ENCODE assay signal across 8 cellular contexts in the genomic region with DNA sequence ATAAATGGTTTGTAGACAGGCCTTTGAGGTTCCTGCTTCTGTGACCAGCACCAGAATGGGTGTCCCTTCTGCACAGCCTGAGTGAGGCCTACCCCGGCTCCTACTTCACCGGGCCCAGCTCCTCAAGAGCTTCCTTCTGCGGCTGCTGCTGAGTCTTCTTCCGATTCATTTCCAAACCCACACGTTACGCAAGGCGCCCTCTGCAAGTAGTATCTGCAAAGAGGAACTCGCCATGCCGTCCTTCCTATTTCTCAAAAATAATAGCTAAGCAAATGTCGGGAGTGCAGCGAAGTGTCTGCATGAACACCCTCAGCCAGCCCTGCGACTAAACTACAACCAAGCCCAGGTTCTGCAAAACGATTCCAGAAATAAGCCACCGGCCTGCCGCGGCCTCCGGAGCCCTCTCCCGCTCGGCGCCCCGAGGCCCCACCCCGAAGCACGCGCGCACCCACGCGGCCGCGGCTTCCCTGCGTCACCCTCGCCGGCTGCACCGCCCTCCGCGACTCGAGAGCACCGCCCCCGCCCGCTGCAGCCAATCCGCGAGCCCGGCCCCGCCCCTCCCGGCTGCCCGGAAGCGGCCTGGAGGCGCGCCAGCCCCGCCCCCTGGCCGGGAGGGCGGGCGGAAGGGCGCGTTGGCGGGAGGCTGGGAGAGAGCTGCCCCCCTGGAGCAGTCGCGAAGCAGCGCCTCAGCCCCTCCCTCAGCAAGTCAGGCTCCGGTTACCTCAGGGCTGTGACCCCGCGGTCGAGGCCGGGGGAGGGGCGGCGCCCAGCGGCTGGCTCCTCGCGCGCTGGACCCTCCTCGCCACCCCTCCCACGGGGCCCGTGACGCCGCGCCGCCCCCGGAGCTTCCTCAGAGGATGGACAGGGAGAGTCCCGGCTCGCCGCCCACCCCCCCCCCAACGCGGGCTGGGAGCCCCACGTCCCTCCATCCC. TPM values are rescaled to one million over a fixed set of nuclear protein-coding genes. Genes with fewer than 3 reads are reported as not detected.
DNase-seq lines count a peak whose midpoint lies in the region; ATAC-seq and TF ChIP-seq lines count a peak whose summit lies in the region.

No MANE protein-coding gene starts in this region.

- ATAC-seq in GM18502 (IDR thresholded peaks at IDR 0.05; ENCODE audit: poor library complexity, unreplicated experiment) (peak; percentile 55), HG02870 (IDR thresholded peaks at IDR 0.05; ENCODE audit: unreplicated experiment) (peak; percentile 47)

- H3K4me1 ChIP-seq in ascending aorta (peaks cover 28 to 54% of the 10 kb centered on the region in 2 donors), rectal smooth muscle tissue (ENCODE audit: control insufficient read depth, insufficient read depth, low read length) (peaks cover 50% of the 10 kb centered on the region), uterus (peaks cover 28 to 50% of the 10 kb centered on the region in 2 donors)

- H3K9me3 ChIP-seq in ascending aorta: no peaks in the 10 kb centered on the region
- H3K9me3 ChIP-seq in uterus: no peaks in the 10 kb centered on the region

- H3K27ac ChIP-seq in ascending aorta (peak overlapping the region; percentile 98 to 99), rectal smooth muscle tissue (ENCODE audit: low read depth, low read length) (peak overlapping the region; percentile 97), uterus (peak overlapping the region; percentile 99 to 100)

- peaks cover 6 to 7% of the 10 kb centered on the region in 2 donors for H3K36me3 ChIP-seq in ascending aorta
- no peaks in the 10 kb centered on the region for H3K36me3 ChIP-seq in rectal smooth muscle tissue (ENCODE audit: control insufficient read depth, insufficient read depth, low read length)
- no peaks in the 10 kb centered on the region for H3K36me3 ChIP-seq in uterus

- H3K27me3 ChIP-seq in ascending aorta (no peaks in the 10 kb centered on the region), rectal smooth muscle tissue (ENCODE audit: control insufficient read depth, insufficient read depth, low read length) (no peaks in the 10 kb centered on the region), uterus (no peaks in the 10 kb centered on the region)

- DNase-seq in NCI-H1930 (lab: John Stamatoyannopoulos, UW) (peak; percentile 85 to 94), T-helper 22 cell (ENCODE audit: low read depth) (peak; percentile 94), ascending aorta (ENCODE audit: low spot score in 2 of 2) (peak; percentile 74 to 98), hepatic stellate cell (ENCODE audit: low spot score) (peak; percentile 91), uterus (peak; percentile 94 to 96)

- intact Hi-C loops in ascending aorta (cut with DNase I) (loop anchor here (1.0 to 10.0 kb wide), 7 partner anchors 9 to 1272 kb away; a partner anchor contains a TSS), uterus (cut with DNase I; ENCODE audit: low total_unique reads) (no loop called here)

- H3K4me3 ChIP-seq in ascending aorta: peak overlapping the region; percentile 68 to 77
- H3K4me3 ChIP-seq in rectal smooth muscle tissue (ENCODE audit: low read length): peak overlapping the region; percentile 82
- peak overlapping the region; percentile 64 to 82 for H3K4me3 ChIP-seq in uterus

- TF ChIP-seq POLR2A in uterus (IDR thresholded peaks at IDR 0.05): peak; percentile 47 to 85

- peak overlapping the region; percentile 70 for H3K9ac ChIP-seq in rectal smooth muscle tissue (ENCODE audit: low read length)

- TF ChIP-seq CTCF in ascending aorta (IDR thresholded peaks at IDR 0.05) (no peak), uterus (IDR thresholded peaks at IDR 0.05) (peak in 1 of 4 experiments; percentile 16)

RNA-seq across cellular contexts. Expression of a gene that starts 8.3 kb away (rescaled TPM):
- total RNA-seq in ascending aorta: 4.9 TPM
- total RNA-seq in uterus: 10 to 100 TPM in 1 of 4 donors, 1 to 10 TPM in 3; 1.8 to 32.6 (median 7.8) TPM

RNA-seq across cellular contexts. Expression of a gene that starts 55.2 kb away (rescaled TPM):
- total RNA-seq in ascending aorta: 127 TPM
- 10 to 100 TPM; 13.2 to 77.5 (median 51.2) TPM for total RNA-seq in uterus

RNA-seq across cellular contexts. Expression of a gene that starts 56.3 kb away (rescaled TPM):
- total RNA-seq in ascending aorta (16.9 TPM), uterus (10 to 100 TPM in 3 of 4 donors, 1 to 10 TPM in 1; 2.1 to 43.3 (median 23.5) TPM)

Comparison
In these comparisons a context has a peak if more than half of its experiments do, and no peak if none do; other contexts are left out.
1. Peak in every context shown above with its lines: DNase-seq, ATAC-seq, H3K4me3 ChIP-seq and H3K27ac ChIP-seq.